In the genomic region with DNA sequence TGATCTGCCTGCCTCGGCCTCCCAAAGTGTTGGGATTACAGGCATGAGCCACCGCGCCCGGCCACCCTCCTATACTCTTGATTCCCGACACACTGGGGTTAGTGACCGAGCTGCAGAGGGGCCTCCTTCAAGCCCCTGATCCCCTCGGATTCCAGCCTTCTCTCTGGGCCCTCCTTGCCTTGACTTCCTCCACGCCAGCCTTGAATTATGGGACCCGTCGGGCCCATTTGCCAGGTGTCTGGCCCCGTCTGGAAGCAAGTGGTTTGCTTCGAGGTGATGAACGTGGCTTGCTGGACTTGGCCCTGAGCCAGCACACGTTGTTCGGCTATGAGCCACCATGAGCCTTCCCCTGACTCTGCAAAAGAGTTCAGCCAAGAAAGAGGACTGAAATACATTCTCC, we compare ENCODE assay signal across 1 cellular context.
TF ChIP-seq lines count a peak whose summit lies in the region.

No MANE protein-coding gene starts in this region.

TF ChIP-seq in IMR-90, 13 proteins besides CTCF, POLR2A, EP300 and RAD21:
- no peak for TF ChIP-seq CEBPB (IDR thresholded peaks at IDR 0.05; ENCODE audit: low read depth, low read length)
- no peak for TF ChIP-seq CHD1 (IDR thresholded peaks at IDR 0.05; ENCODE audit: low read depth, low read length)
- no peak for TF ChIP-seq SMC3 (IDR thresholded peaks at IDR 0.05; ENCODE audit: low read depth, low read length)
- no peak for TF ChIP-seq RCOR1 (IDR thresholded peaks at IDR 0.05; ENCODE audit: insufficient replicate concordance, low read length)
- TF ChIP-seq, protein P1, sequence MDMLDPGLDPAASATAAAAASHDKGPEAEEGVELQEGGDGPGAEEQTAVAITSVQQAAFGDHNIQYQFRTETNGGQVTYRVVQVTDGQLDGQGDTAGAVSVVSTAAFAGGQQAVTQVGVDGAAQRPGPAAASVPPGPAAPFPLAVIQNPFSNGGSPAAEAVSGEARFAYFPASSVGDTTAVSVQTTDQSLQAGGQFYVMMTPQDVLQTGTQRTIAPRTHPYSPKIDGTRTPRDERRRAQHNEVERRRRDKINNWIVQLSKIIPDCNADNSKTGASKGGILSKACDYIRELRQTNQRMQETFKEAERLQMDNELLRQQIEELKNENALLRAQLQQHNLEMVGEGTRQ (IDR thresholded peaks at IDR 0.05; ENCODE audit: low read depth, low read length), result no peak
- TF ChIP-seq, protein P2, sequence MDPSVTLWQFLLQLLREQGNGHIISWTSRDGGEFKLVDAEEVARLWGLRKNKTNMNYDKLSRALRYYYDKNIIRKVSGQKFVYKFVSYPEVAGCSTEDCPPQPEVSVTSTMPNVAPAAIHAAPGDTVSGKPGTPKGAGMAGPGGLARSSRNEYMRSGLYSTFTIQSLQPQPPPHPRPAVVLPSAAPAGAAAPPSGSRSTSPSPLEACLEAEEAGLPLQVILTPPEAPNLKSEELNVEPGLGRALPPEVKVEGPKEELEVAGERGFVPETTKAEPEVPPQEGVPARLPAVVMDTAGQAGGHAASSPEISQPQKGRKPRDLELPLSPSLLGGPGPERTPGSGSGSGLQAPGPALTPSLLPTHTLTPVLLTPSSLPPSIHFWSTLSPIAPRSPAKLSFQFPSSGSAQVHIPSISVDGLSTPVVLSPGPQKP (IDR thresholded peaks at IDR 0.05; ENCODE audit: borderline replicate concordance, low read depth, low read length), result no peak
- no peak for TF ChIP-seq MAZ (IDR thresholded peaks at IDR 0.05; ENCODE audit: borderline replicate concordance, low read depth, low read length)
- TF ChIP-seq MXI1 (IDR thresholded peaks at IDR 0.05; ENCODE audit: borderline replicate concordance, low read depth, low read length), result no peak
- TF ChIP-seq BHLHE40 (IDR thresholded peaks at IDR 0.05; ENCODE audit: low read depth, low read length), result no peak
